In genomic region chr17:15563375-15563857, GRCh38 we compare ENCODE assay signal across 8 cellular contexts.
A peak's percentile ranks its signal among the peaks of the same experiment; 100 is the strongest.
DNase-seq lines count a peak whose midpoint lies in the region; ATAC-seq, FAIRE-seq and TF ChIP-seq lines count a peak whose summit lies in the region.
"Not testable (repeated sequence)": the region's sequence is repeated elsewhere in the genome, so short reads cannot be mapped to it uniquely, and the experiment has no call there.

Gene TVP23C, minus strand, starts transcription at chr17:15563483. Its CDS starts 35 bp downstream, at chr17:15563448.

- not testable (repeated sequence) for H3K36me3 ChIP-seq in brain microvascular endothelial cell (replicated peaks)

- not testable (repeated sequence) for TF ChIP-seq CTCF in VCaP (conservative IDR thresholded peaks at IDR 0.05); brain microvascular endothelial cell (IDR thresholded peaks at IDR 0.05; ENCODE audit: low read depth, low read length, missing control alignments); retinal pigment epithelial cell (conservative IDR thresholded peaks at IDR 0.05; ENCODE audit: low read depth, low read length)

- H3K4me3 ChIP-seq in brain microvascular endothelial cell (ENCODE audit: low read depth, low read length): peak within 1 kb of the TSS; percentile 72
- H3K4me3 ChIP-seq in retinal pigment epithelial cell (ENCODE audit: low read length): peak within 1 kb of the TSS; percentile 66

- H3K27ac ChIP-seq in VCaP: peak within 1 kb of the TSS; percentile 31; the same call in 1 of the 2 replicates
- H3K27ac ChIP-seq in brain microvascular endothelial cell: peak within 1 kb of the TSS; percentile 62

- DNase-seq in NCI-H2171 (lab: John Stamatoyannopoulos, UW) (peak; percentile 17), brain microvascular endothelial cell (peak; percentile 53), iPS DF 4.7 (ENCODE audit: extremely low read depth, low spot score) (peak; percentile 25), retinal pigment epithelial cell (ENCODE audit: low read depth) (peak; percentile 30), urothelium cell line (ENCODE audit: low spot score) (peak; percentile 23)

- in situ Hi-C loops in brain microvascular endothelial cell (cut with HindIII; ENCODE audit: low pct_ligation_motif_present, low sequenced_read_pairs): not testable (repeated sequence)

- peak; percentile 88 for ATAC-seq in GM18511 (IDR thresholded peaks at IDR 0.05; ENCODE audit: unreplicated experiment)
- ATAC-seq in HG02973 (IDR thresholded peaks at IDR 0.05; ENCODE audit: unreplicated experiment): peak; percentile 81

- H3K27me3 ChIP-seq in brain microvascular endothelial cell (replicated peaks): not testable (repeated sequence)

- not testable (repeated sequence) for FAIRE-seq in urothelium cell line (lab: Jason Lieb, UNC)

Comparison
In these comparisons a context has a peak if more than half of its experiments do, and no peak if none do; other contexts are left out.
1. Peak in every context shown above with its lines: DNase-seq, ATAC-seq, H3K4me3 ChIP-seq and H3K27ac ChIP-seq.